ENCODE assay signal across 23 cellular contexts in the genomic region with DNA sequence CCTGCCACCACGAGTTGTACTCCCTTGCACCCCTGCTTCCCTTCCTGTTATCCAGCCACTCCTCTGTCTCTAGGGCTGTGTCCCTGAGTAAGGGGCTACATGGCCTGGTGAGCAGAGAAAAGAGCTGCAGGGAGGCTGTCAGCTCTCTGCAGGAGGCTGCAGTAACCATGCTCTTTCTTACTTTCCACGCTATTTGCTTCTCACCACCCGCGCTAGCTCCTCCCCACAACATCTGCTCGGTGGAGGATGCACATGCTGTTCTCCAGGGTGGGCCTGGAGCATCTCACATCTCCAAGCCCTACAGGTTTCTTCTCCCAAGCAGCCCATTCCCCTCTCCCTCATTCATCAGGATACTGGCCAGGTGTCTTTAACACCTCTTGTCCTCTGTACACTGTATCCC.
"Had no signal": no experiment of that assay in that cellular context is flagged by ENCODE, and none has a peak within 500 bp of the region (broad histone marks: within the 10 kb centered on the region; RNA-seq: fewer than 3 reads in every experiment).

No MANE protein-coding gene starts in this region.

- H3K36me3 Mint-ChIP-seq: mesothelial cell of epicardium had no signal

- H3K27ac Mint-ChIP-seq: activated naive CD4-positive, alpha-beta T cell treated with anti-CD3 and anti-CD28 coated beads for 36 hours; activated naive CD8-positive, alpha-beta T cell treated with anti-CD3 and anti-CD28 coated beads, Interleukin-2, amount 10 ng/mL, durations not matched to agents 7 days and 5 days; mesothelial cell of epicardium; nephron had no signal

- H3K27ac ChIP-seq: coronary artery, esophagus squamous epithelium, gastrocnemius medialis, left ventricle myocardium inferior, pancreas, psoas muscle, right atrium auricular region, thyroid gland, upper lobe of right lung had no signal

- H3K4me1 ChIP-seq: pancreas, upper lobe of right lung had no signal

- H3K9me3 Mint-ChIP-seq: activated naive CD4-positive, alpha-beta T cell treated with anti-CD3 and anti-CD28 coated beads for 36 hours had no signal

- ATAC-seq: gastrocnemius medialis; pancreas; psoas muscle; stimulated activated naive CD8-positive, alpha-beta T cell treated with anti-CD3 and anti-CD28 coated beads, Interleukin-15, Interleukin-2, amounts not matched to agents 100 U/mL and 50 U/mL, for 24 hours; upper lobe of right lung had no signal

- H3K4me3 Mint-ChIP-seq: activated naive CD4-positive, alpha-beta T cell treated with anti-CD3 and anti-CD28 coated beads for 36 hours; activated naive CD8-positive, alpha-beta T cell treated with anti-CD3 and anti-CD28 coated beads, Interleukin-2, amount 10 ng/mL, durations not matched to agents 7 days and 5 days; mesothelial cell of epicardium; nephron had no signal

- H3K4me3 ChIP-seq: coronary artery, esophagus squamous epithelium, gastrocnemius medialis, left ventricle myocardium inferior, pancreas, psoas muscle, right atrium auricular region, thyroid gland, upper lobe of right lung had no signal

- H3K27me3 ChIP-seq: gastrocnemius medialis, pancreas, right atrium auricular region, thyroid gland, upper lobe of right lung had no signal

- H3K4me1 Mint-ChIP-seq: mesothelial cell of epicardium had no signal

- DNase-seq: activated CD4-positive, alpha-beta T cell treated with anti-CD3 and anti-CD28 coated beads for 1 hour; activated CD4-positive, alpha-beta T cell treated with anti-CD3 and anti-CD28 coated beads, Interleukin-2, amount 50 U/mL, for 1 hour; activated effector memory CD4-positive, alpha-beta T cell treated with Interleukin-2 at 50 U/mL for 16 hours; activated naive CD4-positive, alpha-beta T cell treated with anti-CD3 and anti-CD28 coated beads for 36 hours; activated naive CD8-positive, alpha-beta T cell treated with anti-CD3 and anti-CD28 coated beads, Interleukin-2, amount 10 ng/mL, durations not matched to agents 7 days and 5 days; activated T-cell treated with anti-CD3 and anti-CD28 coated beads, Interleukin-2, amount 50 U/mL, for 48 hours; amniotic stem cell; cerebellar nuclear complex; esophagus squamous epithelium; gastrocnemius medialis; hypothalamus; left ventricle myocardium inferior; pancreas; psoas muscle; stimulated activated CD4-positive, alpha-beta T cell treated with anti-CD3 and anti-CD28 coated beads, Interleukin-4, amount 100 ng/mL, for 24 hours; stimulated activated naive CD8-positive, alpha-beta T cell treated with anti-CD3 and anti-CD28 coated beads, Interleukin-15, Interleukin-2, amounts not matched to agents 100 U/mL and 50 U/mL, for 24 hours; T-helper 9 cell; thyroid gland; upper lobe of right lung had no signal

- H3K9me3 ChIP-seq: esophagus squamous epithelium, gastrocnemius medialis, pancreas, psoas muscle, right atrium auricular region, thyroid gland, upper lobe of right lung had no signal

- H3K36me3 ChIP-seq: esophagus squamous epithelium, gastrocnemius medialis, left ventricle myocardium inferior, pancreas, right atrium auricular region, thyroid gland, upper lobe of right lung had no signal
